ENCODE assay signal across 23 cellular contexts in genomic region chr6:166221636-166222035, GRCh38. TPM values are rescaled to one million over a fixed set of nuclear protein-coding genes. Genes with fewer than 3 reads are reported as not detected.
"Had no signal": no experiment of that assay in that cellular context is flagged by ENCODE, and none has a peak within 500 bp of the region (broad histone marks: within the 10 kb centered on the region; RNA-seq: fewer than 3 reads in every experiment).

No MANE protein-coding gene starts in this region.

- H3K4me2 ChIP-seq: KMS-11 had no signal

- H3K27me3 ChIP-seq: MG63, SJCRH30 had no signal

- H3K4me3 ChIP-seq: MG63, SJCRH30 had no signal

- H3K9ac ChIP-seq: KMS-11 had no signal

- H3K4me1 ChIP-seq: SJCRH30 had no signal

- H3K36me3 ChIP-seq: MG63, SJCRH30 had no signal

- DNase-seq: MG63; NCI-H1092 treated with DMSO at 0.1 percent for 48 hours; NCI-H1436; NCI-H1694; NCI-H187 treated with DMSO at 0.1 percent for 48 hours; NCI-H2081; NCI-H2107; NCI-H226; NCI-H446; NCI-H510A; NCI-H524 treated with DMSO at 0.1 percent for 48 hours; NCI-H69; NCI-H774; NK-92 treated with Interleukin-12 subunit alpha and Interleukin-12 subunit beta, amount 100 ng/mL, for 24 hours; SHP77 treated with DMSO at 0.1 percent for 48 hours; SJCRH30 had no signal

- ATAC-seq: Panc1, Right ventricle myocardium inferior, SK-N-SH treated with all-trans-retinoic acid at 6 μM for 48 hours had no signal

- H3K27ac ChIP-seq: KMS-11, SJCRH30 had no signal

- H3K9me3 ChIP-seq: MG63, SJCRH30 had no signal

RNA-seq across cellular contexts. Expression of gene TBXT, which starts 54.0 kb away (rescaled TPM):
- total RNA-seq: HT-29; LHCN-M2; Right ventricle myocardium inferior; T-helper 1 cell treated with Interleukin-12 subunit alpha and Interleukin-12 subunit beta and Interleukin-4 antibody, amounts not matched to agents 30 ng/mL and 1 ng/mL, for 36 hours had no signal
